ENCODE assay signal across 9 cellular contexts in genomic region chr2:145431181-145431951, GRCh38.
DNase-seq lines count a peak whose midpoint lies in the region; TF ChIP-seq lines count a peak whose summit lies in the region.
"Had no signal": no experiment of that assay in that cellular context is flagged by ENCODE, and none has a peak within 500 bp of the region (broad histone marks: within the 10 kb centered on the region; RNA-seq: fewer than 3 reads in every experiment).

No MANE protein-coding gene starts in this region.

- DNase-seq in HT-29 (ENCODE audit: low spot score) (peak; percentile 23), NCI-H510A (lab: John Stamatoyannopoulos, UW) (peak; percentile 91), pons (ENCODE audit: low spot score) (peak; percentile 53), cerebellar cortex (ENCODE audit: low spot score) (no peak), sigmoid colon (no peak), germinal center (ENCODE audit: low spot score) (no peak)
- no peak for DNase-seq in activated CD4-positive, alpha-beta T cell treated with anti-CD3 and anti-CD28 coated beads, Interleukin-2, amount 50 U/mL, for 48 hours
- DNase-seq: activated CD4-positive, alpha-beta memory T cell treated with anti-CD3 and anti-CD28 coated beads for 36 hours had no signal

- WGBS in sigmoid colon, 2 donors = 25 to 74% methylated on average over 9 of the region's 9 CpGs

- TF ChIP-seq CTCF in sigmoid colon (IDR thresholded peaks at IDR 0.05) = no peak

- no peaks in the 10 kb centered on the region for H3K36me3 ChIP-seq in endocrine pancreas (ENCODE audit: control insufficient read depth, insufficient read depth, low read length)
- no peaks in the 10 kb centered on the region for H3K36me3 ChIP-seq in sigmoid colon

- H3K4me3 ChIP-seq in endocrine pancreas (ENCODE audit: control insufficient read depth, insufficient read depth, low read length) (peak overlapping the region; percentile 31), sigmoid colon (no peak overlapping the region)

- H3K4me1 ChIP-seq in endocrine pancreas (ENCODE audit: control insufficient read depth, insufficient read depth, low read length) (peaks cover 10% of the 10 kb centered on the region), sigmoid colon (no peaks in the 10 kb centered on the region)

- H3K27ac ChIP-seq in sigmoid colon = no peak overlapping the region

- TF ChIP-seq POLR2A in sigmoid colon (IDR thresholded peaks at IDR 0.05) = no peak

- H3K9ac ChIP-seq in endocrine pancreas (ENCODE audit: control insufficient read depth, insufficient read depth, low read length) = no peak overlapping the region

- H3K9me3 ChIP-seq in endocrine pancreas (ENCODE audit: control insufficient read depth, low read length) (no peaks in the 10 kb centered on the region), sigmoid colon (no peaks in the 10 kb centered on the region)

- H3K27me3 ChIP-seq in endocrine pancreas (ENCODE audit: control insufficient read depth, insufficient read depth, low read length) (peaks cover 8% of the 10 kb centered on the region), sigmoid colon (no peaks in the 10 kb centered on the region)

- TF ChIP-seq EP300 in sigmoid colon (IDR thresholded peaks at IDR 0.05) = no peak

- intact Hi-C loops in sigmoid colon (cut with DNase I) = no loop called here

Comparison
In these comparisons a context has a peak if more than half of its experiments do, and no peak if none do; other contexts are left out.
1. DNase-seq: peak in HT-29 (single experiment), NCI-H510A (single experiment) and pons (single experiment); none in cerebellar cortex (single experiment), sigmoid colon (single experiment), germinal center (single experiment) and activated CD4-positive, alpha-beta T cell treated with anti-CD3 and anti-CD28 coated beads, Interleukin-2, amount 50 U/mL, for 48 hours (0 of 2).